ENCODE assay signal across 27 cellular contexts in genomic region chr10:954396-954795, GRCh38.
"Had no signal": no experiment of that assay in that cellular context is flagged by ENCODE, and none has a peak within 500 bp of the region (broad histone marks: within the 10 kb centered on the region; RNA-seq: fewer than 3 reads in every experiment).

No MANE protein-coding gene starts in this region.

- H3K4me3 ChIP-seq: pancreas, psoas muscle, right lobe of liver, skin epidermis, smooth muscle cell, spleen, suprapubic skin, testis, tibial artery, transverse colon, upper lobe of right lung, uterus had no signal

- ATAC-seq: naive thymus-derived CD8-positive, alpha-beta T cell; pancreas; psoas muscle; right cardiac atrium; stimulated activated memory B cell treated with anti-CD40 and anti-IgM and Interleukin-4, amounts not matched to agents 10 μg/mL and 1 μg/mL and 100 μg/mL, for 72 hours; stimulated activated naive CD8-positive, alpha-beta T cell treated with anti-CD3 and anti-CD28 coated beads, Interleukin-15, amount 100 ng/mL, for 72 hours had no signal

- H3K9me3 ChIP-seq: neutrophil, pancreas, psoas muscle, right lobe of liver, spleen, suprapubic skin, testis, tibial artery, transverse colon, upper lobe of right lung, uterus had no signal

- H3K27me3 ChIP-seq: neutrophil, right lobe of liver, testis, transverse colon, upper lobe of right lung, uterus had no signal

- H3K4me1 ChIP-seq: pancreas, psoas muscle, right lobe of liver, suprapubic skin, tibial artery, transverse colon, upper lobe of right lung, uterus had no signal

- H3K27ac ChIP-seq: neutrophil, pancreas, psoas muscle, right lobe of liver, skin epidermis, spleen, suprapubic skin, testis, tibial artery, transverse colon, uterus had no signal

- H3K4me2 ChIP-seq: smooth muscle cell had no signal

- DNase-seq: naive thymus-derived CD8-positive, alpha-beta T cell; nephron progenitor cell; nucleus accumbens; pancreas; psoas muscle; right cardiac atrium; right lobe of liver; spleen; stimulated activated CD4-positive, alpha-beta T cell treated with anti-CD3 and anti-CD28 coated beads, Interleukin-12 subunit alpha, Interleukin-12 subunit beta, amount 100 ng/mL, for 4 hours; stimulated activated CD4-positive, alpha-beta T cell treated with anti-CD3 and anti-CD28 coated beads, Interleukin-1b, Interleukin-23, amount 100 ng/mL, for 48 hours; stimulated activated CD4-positive, alpha-beta T cell treated with anti-CD3 and anti-CD28 coated beads, Interleukin-4, amount 100 ng/mL, for 1 hour; stimulated activated CD4-positive, alpha-beta T cell treated with anti-CD3 and anti-CD28 coated beads, Interleukin-4, amount 100 ng/mL, for 4 hours; stimulated activated CD8-positive, alpha-beta memory T cell treated with anti-CD3 and anti-CD28 coated beads, Interleukin-4, amount 100 ng/mL, for 48 hours; stimulated activated naive CD4-positive, alpha-beta T cell; stimulated activated naive CD8-positive, alpha-beta T cell treated with anti-CD3 and anti-CD28 coated beads, Interleukin-15, amount 100 ng/mL, for 72 hours; stimulated activated naive CD8-positive, alpha-beta T cell treated with anti-CD3 and anti-CD28 coated beads, Interleukin-15, Interleukin-2, amounts not matched to agents 100 U/mL and 50 U/mL, for 24 hours; substantia nigra; testis; tibial artery; transverse colon; upper lobe of right lung; uterus had no signal

- H3K36me3 ChIP-seq: neutrophil, pancreas, right lobe of liver, spleen, suprapubic skin, tibial artery, transverse colon, upper lobe of right lung, uterus had no signal
